ENCODE assay signal across 1 cellular context in the genomic region with DNA sequence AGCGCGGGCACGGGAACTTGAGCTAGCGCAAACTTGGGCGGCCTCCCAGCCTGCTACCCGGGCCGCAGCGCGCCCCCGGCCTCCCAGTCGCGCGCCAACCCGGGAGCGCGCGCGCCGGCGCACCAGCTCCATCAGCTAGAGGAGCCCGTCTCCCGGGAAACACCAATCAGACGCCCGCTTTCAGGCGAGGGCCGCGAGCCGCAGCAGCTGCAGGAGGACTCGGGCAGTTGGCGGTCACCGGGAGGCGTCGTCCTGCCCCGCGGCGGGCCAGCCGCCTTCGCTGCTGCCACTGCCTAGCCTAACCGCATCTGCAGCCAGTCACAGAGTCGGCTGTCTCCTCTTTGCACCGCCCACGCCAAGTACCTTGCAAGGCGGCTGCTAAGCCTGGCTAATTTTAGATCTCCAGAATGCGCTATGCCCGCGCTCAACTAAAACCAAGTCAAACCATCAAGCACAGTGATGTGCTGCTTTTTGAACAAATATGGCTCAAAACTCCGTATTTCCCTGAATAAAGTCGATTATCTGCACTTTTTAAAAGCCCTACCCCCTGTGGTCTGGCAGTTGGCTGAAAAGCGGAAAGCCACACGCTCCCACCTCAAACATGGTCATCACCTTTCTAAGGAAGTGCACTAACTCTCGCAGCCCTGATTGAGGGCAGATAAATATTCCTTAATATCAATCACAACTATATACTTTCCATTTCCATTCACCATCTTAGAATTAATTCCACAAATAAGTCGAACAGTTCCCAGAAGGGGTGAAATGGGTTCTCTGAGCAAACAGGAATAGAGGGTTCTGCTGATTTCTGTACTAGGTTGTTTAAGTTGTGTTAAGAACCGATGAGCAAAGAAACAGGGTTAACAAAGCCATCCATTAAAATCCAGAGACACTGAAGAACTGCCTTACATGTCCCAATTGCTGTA.
TF ChIP-seq lines count a peak whose summit lies in the region.

No MANE protein-coding gene starts in this region.

TF ChIP-seq in GM12878, 131 proteins besides CTCF, POLR2A, EP300 and RAD21 (continued from another document and continues in another):
- TF ChIP-seq IKZF2 (IDR thresholded peaks at IDR 0.05) = no peak
- TF ChIP-seq, protein P1, sequence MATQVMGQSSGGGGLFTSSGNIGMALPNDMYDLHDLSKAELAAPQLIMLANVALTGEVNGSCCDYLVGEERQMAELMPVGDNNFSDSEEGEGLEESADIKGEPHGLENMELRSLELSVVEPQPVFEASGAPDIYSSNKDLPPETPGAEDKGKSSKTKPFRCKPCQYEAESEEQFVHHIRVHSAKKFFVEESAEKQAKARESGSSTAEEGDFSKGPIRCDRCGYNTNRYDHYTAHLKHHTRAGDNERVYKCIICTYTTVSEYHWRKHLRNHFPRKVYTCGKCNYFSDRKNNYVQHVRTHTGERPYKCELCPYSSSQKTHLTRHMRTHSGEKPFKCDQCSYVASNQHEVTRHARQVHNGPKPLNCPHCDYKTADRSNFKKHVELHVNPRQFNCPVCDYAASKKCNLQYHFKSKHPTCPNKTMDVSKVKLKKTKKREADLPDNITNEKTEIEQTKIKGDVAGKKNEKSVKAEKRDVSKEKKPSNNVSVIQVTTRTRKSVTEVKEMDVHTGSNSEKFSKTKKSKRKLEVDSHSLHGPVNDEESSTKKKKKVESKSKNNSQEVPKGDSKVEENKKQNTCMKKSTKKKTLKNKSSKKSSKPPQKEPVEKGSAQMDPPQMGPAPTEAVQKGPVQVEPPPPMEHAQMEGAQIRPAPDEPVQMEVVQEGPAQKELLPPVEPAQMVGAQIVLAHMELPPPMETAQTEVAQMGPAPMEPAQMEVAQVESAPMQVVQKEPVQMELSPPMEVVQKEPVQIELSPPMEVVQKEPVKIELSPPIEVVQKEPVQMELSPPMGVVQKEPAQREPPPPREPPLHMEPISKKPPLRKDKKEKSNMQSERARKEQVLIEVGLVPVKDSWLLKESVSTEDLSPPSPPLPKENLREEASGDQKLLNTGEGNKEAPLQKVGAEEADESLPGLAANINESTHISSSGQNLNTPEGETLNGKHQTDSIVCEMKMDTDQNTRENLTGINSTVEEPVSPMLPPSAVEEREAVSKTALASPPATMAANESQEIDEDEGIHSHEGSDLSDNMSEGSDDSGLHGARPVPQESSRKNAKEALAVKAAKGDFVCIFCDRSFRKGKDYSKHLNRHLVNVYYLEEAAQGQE (IDR thresholded peaks at IDR 0.05; ENCODE audit: low read depth, low read length) = no peak
- no peak for TF ChIP-seq ZBTB4 (CRISPR knock-in tag; IDR thresholded peaks at IDR 0.05)
- no peak for TF ChIP-seq STAT1 (conservative IDR thresholded peaks at IDR 0.05)
- TF ChIP-seq SPI1 (IDR thresholded peaks at IDR 0.05; ENCODE audit: borderline replicate concordance, insufficient read depth, low read depth, low read length) = no peak
- TF ChIP-seq, protein P2, sequence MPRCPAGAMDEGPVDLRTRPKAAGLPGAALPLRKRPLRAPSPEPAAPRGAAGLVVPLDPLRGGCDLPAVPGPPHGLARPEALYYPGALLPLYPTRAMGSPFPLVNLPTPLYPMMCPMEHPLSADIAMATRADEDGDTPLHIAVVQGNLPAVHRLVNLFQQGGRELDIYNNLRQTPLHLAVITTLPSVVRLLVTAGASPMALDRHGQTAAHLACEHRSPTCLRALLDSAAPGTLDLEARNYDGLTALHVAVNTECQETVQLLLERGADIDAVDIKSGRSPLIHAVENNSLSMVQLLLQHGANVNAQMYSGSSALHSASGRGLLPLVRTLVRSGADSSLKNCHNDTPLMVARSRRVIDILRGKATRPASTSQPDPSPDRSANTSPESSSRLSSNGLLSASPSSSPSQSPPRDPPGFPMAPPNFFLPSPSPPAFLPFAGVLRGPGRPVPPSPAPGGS (IDR thresholded peaks at IDR 0.05; ENCODE audit: borderline replicate concordance, insufficient read depth, low read depth, low read length, poor library complexity, severe bottlenecking) = no peak
- no peak for TF ChIP-seq YBX1 (IDR thresholded peaks at IDR 0.05)
- no peak for TF ChIP-seq ATF3 (IDR thresholded peaks at IDR 0.05; ENCODE audit: borderline replicate concordance, extremely low read depth, low read depth, low read length)
- TF ChIP-seq NRF1 (conservative IDR thresholded peaks at IDR 0.05; ENCODE audit: low read depth, low read length) = 0 out of 2 replicates have a peak, but pooled peaks have one; percentile 5
- TF ChIP-seq ZNF207 (IDR thresholded peaks at IDR 0.05; ENCODE audit: borderline replicate concordance) = no peak
- no peak for TF ChIP-seq MEF2A (IDR thresholded peaks at IDR 0.05; ENCODE audit: insufficient read depth, low read depth, low read length)
- TF ChIP-seq RAD51 (IDR thresholded peaks at IDR 0.05) = no peak
- no peak for TF ChIP-seq HDAC6 (IDR thresholded peaks at IDR 0.05; ENCODE audit: unreplicated experiment)
- no peak for TF ChIP-seq ZZZ3 (IDR thresholded peaks at IDR 0.05; ENCODE audit: control insufficient read depth, insufficient read length, low read depth)
- no peak for TF ChIP-seq SMAD5 (IDR thresholded peaks at IDR 0.05; ENCODE audit: low read depth)
- no peak for TF ChIP-seq ZBTB33 (IDR thresholded peaks at IDR 0.05)
- peak; percentile 18 for TF ChIP-seq MEF2B (IDR thresholded peaks at IDR 0.05; ENCODE audit: partially characterized antibody, poor library complexity, severe bottlenecking)
- no peak for TF ChIP-seq STAT3 (IDR thresholded peaks at IDR 0.05; ENCODE audit: low read depth, low read length)
- no peak for TF ChIP-seq HDAC2 (IDR thresholded peaks at IDR 0.05)
- TF ChIP-seq ZNF384 (IDR thresholded peaks at IDR 0.05; ENCODE audit: borderline replicate concordance, low read depth, low read length) = no peak
- TF ChIP-seq IRF3 (IDR thresholded peaks at IDR 0.05) = no peak
- TF ChIP-seq, protein P3, sequence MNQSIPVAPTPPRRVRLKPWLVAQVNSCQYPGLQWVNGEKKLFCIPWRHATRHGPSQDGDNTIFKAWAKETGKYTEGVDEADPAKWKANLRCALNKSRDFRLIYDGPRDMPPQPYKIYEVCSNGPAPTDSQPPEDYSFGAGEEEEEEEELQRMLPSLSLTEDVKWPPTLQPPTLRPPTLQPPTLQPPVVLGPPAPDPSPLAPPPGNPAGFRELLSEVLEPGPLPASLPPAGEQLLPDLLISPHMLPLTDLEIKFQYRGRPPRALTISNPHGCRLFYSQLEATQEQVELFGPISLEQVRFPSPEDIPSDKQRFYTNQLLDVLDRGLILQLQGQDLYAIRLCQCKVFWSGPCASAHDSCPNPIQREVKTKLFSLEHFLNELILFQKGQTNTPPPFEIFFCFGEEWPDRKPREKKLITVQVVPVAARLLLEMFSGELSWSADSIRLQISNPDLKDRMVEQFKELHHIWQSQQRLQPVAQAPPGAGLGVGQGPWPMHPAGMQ (IDR thresholded peaks at IDR 0.05; ENCODE audit: borderline replicate concordance) = no peak
- TF ChIP-seq NR2C1 (IDR thresholded peaks at IDR 0.05) = no peak
- no peak for TF ChIP-seq CREB1 (IDR thresholded peaks at IDR 0.05; ENCODE audit: low read depth)
- TF ChIP-seq NFIC (IDR thresholded peaks at IDR 0.05; ENCODE audit: low read depth, low read length) = no peak
- peak; percentile 61 for TF ChIP-seq SUZ12 (IDR thresholded peaks at IDR 0.05; ENCODE audit: unreplicated experiment)
- no peak for TF ChIP-seq SUPT20H (IDR thresholded peaks at IDR 0.05; ENCODE audit: borderline replicate concordance, control insufficient read depth, low read depth, low read length)
- no peak for TF ChIP-seq TBL1XR1 (IDR thresholded peaks at IDR 0.05; ENCODE audit: low read depth, low read length)
- no peak for TF ChIP-seq MYC (IDR thresholded peaks at IDR 0.05; ENCODE audit: insufficient read depth, insufficient read length, insufficient replicate concordance, low read length, severe bottlenecking)
- TF ChIP-seq MYB (IDR thresholded peaks at IDR 0.05; ENCODE audit: borderline replicate concordance, low read depth, low read length) = no peak
- TF ChIP-seq BACH1 (IDR thresholded peaks at IDR 0.05; ENCODE audit: borderline replicate concordance) = no peak
- no peak for TF ChIP-seq BMI1 (IDR thresholded peaks at IDR 0.05; ENCODE audit: borderline replicate concordance)
- no peak for TF ChIP-seq KAT2A (conservative IDR thresholded peaks at IDR 0.05; ENCODE audit: control insufficient read depth, low read depth, low read length)
- TF ChIP-seq YY1 (IDR thresholded peaks at IDR 0.05; ENCODE audit: low read depth, low read length) = no peak
- no peak for TF ChIP-seq BCL11A (IDR thresholded peaks at IDR 0.05; ENCODE audit: low read depth, low read length)
- TF ChIP-seq, protein P4, sequence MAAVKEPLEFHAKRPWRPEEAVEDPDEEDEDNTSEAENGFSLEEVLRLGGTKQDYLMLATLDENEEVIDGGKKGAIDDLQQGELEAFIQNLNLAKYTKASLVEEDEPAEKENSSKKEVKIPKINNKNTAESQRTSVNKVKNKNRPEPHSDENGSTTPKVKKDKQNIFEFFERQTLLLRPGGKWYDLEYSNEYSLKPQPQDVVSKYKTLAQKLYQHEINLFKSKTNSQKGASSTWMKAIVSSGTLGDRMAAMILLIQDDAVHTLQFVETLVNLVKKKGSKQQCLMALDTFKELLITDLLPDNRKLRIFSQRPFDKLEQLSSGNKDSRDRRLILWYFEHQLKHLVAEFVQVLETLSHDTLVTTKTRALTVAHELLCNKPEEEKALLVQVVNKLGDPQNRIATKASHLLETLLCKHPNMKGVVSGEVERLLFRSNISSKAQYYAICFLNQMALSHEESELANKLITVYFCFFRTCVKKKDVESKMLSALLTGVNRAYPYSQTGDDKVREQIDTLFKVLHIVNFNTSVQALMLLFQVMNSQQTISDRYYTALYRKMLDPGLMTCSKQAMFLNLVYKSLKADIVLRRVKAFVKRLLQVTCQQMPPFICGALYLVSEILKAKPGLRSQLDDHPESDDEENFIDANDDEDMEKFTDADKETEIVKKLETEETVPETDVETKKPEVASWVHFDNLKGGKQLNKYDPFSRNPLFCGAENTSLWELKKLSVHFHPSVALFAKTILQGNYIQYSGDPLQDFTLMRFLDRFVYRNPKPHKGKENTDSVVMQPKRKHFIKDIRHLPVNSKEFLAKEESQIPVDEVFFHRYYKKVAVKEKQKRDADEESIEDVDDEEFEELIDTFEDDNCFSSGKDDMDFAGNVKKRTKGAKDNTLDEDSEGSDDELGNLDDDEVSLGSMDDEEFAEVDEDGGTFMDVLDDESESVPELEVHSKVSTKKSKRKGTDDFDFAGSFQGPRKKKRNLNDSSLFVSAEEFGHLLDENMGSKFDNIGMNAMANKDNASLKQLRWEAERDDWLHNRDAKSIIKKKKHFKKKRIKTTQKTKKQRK (IDR thresholded peaks at IDR 0.05; ENCODE audit: low read depth, low read length) = no peak
- TF ChIP-seq PBX3 (IDR thresholded peaks at IDR 0.05; ENCODE audit: insufficient replicate concordance, low read depth, low read length) = no peak
